In genomic region chr9:86262436-86262835, GRCh38 we compare ENCODE assay signal across 31 cellular contexts. TPM values are rescaled to one million over a fixed set of nuclear protein-coding genes. Genes with fewer than 3 reads are reported as not detected.
"Had no signal": no experiment of that assay in that cellular context is flagged by ENCODE, and none has a peak within 500 bp of the region (broad histone marks: within the 10 kb centered on the region; RNA-seq: fewer than 3 reads in every experiment).

No MANE protein-coding gene starts in this region.

- H3K27me3 ChIP-seq: breast epithelium, right lobe of liver, transverse colon had no signal

- H3K27ac Mint-ChIP-seq: activated naive CD8-positive, alpha-beta T cell treated with anti-CD3 and anti-CD28 coated beads, Interleukin-2, amount 50 U/mL, for 24 hours; activated T-helper 1 cell treated with anti-CD3 and anti-CD28 coated beads, Interleukin-12 subunit alpha, Interleukin-12 subunit beta, Interleukin-2, Interleukin-4 antibody, amounts not matched to agents 30 ng/mL and 10 ng/mL and 1 ng/mL, durations not matched to agents 14 hours and 24 hours and 36 hours; dendritic cell treated with granulocyte-macrophage colony-stimulating factor and Interleukin-4, amounts not matched to agents 40 ng/mL and 50 ng/mL, for 4 days; mesothelial cell of epicardium; naive B cell; T-helper 1 cell treated with Interleukin-12 subunit alpha and Interleukin-12 subunit beta and Interleukin-4 antibody, amounts not matched to agents 30 μg/mL and 1 μg/mL, for 36 hours had no signal

- H3K4me1 ChIP-seq: breast epithelium, right lobe of liver, transverse colon had no signal

- H3K4me3 Mint-ChIP-seq: activated naive CD4-positive, alpha-beta T cell treated with anti-CD3 and anti-CD28 coated beads, Interleukin-2, amount 10 ng/mL, durations not matched to agents 7 days and 5 days; activated naive CD8-positive, alpha-beta T cell treated with anti-CD3 and anti-CD28 coated beads, Interleukin-2, amount 50 U/mL, for 24 hours; activated T-helper 1 cell treated with anti-CD3 and anti-CD28 coated beads, Interleukin-12 subunit alpha, Interleukin-12 subunit beta, Interleukin-2, Interleukin-4 antibody, amounts not matched to agents 30 ng/mL and 10 ng/mL and 1 ng/mL, durations not matched to agents 14 hours and 24 hours and 36 hours; central memory CD8-positive, alpha-beta T cell; dendritic cell treated with granulocyte-macrophage colony-stimulating factor and Interleukin-4, amounts not matched to agents 40 ng/mL and 50 ng/mL, for 4 days; mesothelial cell of epicardium; naive B cell; T-helper 1 cell treated with Interleukin-12 subunit alpha and Interleukin-12 subunit beta and Interleukin-4 antibody, amounts not matched to agents 30 μg/mL and 1 μg/mL, for 36 hours had no signal

- H3K9me3 ChIP-seq: breast epithelium, right lobe of liver, transverse colon had no signal

- H3K27ac ChIP-seq: breast epithelium, right lobe of liver, transverse colon, VCaP had no signal

- H3K27me3 Mint-ChIP-seq: activated naive CD4-positive, alpha-beta T cell treated with anti-CD3 and anti-CD28 coated beads, Interleukin-2, amount 10 ng/mL, durations not matched to agents 7 days and 5 days; activated naive CD8-positive, alpha-beta T cell treated with anti-CD3 and anti-CD28 coated beads, Interleukin-2, amount 50 U/mL, for 24 hours; central memory CD8-positive, alpha-beta T cell; dendritic cell treated with granulocyte-macrophage colony-stimulating factor and Interleukin-4, amounts not matched to agents 40 ng/mL and 50 ng/mL, for 4 days; naive B cell had no signal

- ATAC-seq: activated naive CD8-positive, alpha-beta T cell treated with anti-CD3 and anti-CD28 coated beads, Interleukin-2, amount 50 U/mL, for 24 hours had no signal

- H3K4me1 Mint-ChIP-seq: activated naive CD4-positive, alpha-beta T cell treated with anti-CD3 and anti-CD28 coated beads, Interleukin-2, amount 10 ng/mL, durations not matched to agents 7 days and 5 days; central memory CD8-positive, alpha-beta T cell; naive B cell had no signal

- DNase-seq: activated CD4-positive, alpha-beta T cell treated with anti-CD3 and anti-CD28 coated beads for 4 hours; activated CD4-positive, alpha-beta T cell treated with anti-CD3 and anti-CD28 coated beads, Interleukin-2, amount 50 U/mL, for 4 hours; activated gamma-delta T cell; activated naive CD4-positive, alpha-beta T cell treated with anti-CD3 and anti-CD28 coated beads, Interleukin-2, amount 10 ng/mL, durations not matched to agents 7 days and 5 days; activated naive CD8-positive, alpha-beta T cell treated with anti-CD3 and anti-CD28 coated beads, Interleukin-2, amount 50 U/mL, for 24 hours; activated T-cell treated with anti-CD3 and anti-CD28 coated beads, Interleukin-2, amount 50 U/mL, for 1 hour; amygdala; effector CD4-positive, alpha-beta T cell; glutamatergic neuron; hippocampal formation; mammary epithelial cell; naive B cell; occipital lobe; right lobe of liver; stimulated activated CD4-positive, alpha-beta T cell treated with anti-CD3 and anti-CD28 coated beads, Interleukin-2, amount 100 ng/mL, for 48 hours; stimulated activated naive CD4-positive, alpha-beta T cell treated with Interleukin-2 at 50 U/mL for 16 hours; SW 1271; T-helper 9 cell; transverse colon had no signal

- H3K9me3 Mint-ChIP-seq: activated naive CD4-positive, alpha-beta T cell treated with anti-CD3 and anti-CD28 coated beads, Interleukin-2, amount 10 ng/mL, durations not matched to agents 7 days and 5 days; activated naive CD8-positive, alpha-beta T cell treated with anti-CD3 and anti-CD28 coated beads, Interleukin-2, amount 50 U/mL, for 24 hours; activated T-helper 1 cell treated with anti-CD3 and anti-CD28 coated beads, Interleukin-12 subunit alpha, Interleukin-12 subunit beta, Interleukin-2, Interleukin-4 antibody, amounts not matched to agents 30 ng/mL and 10 ng/mL and 1 ng/mL, durations not matched to agents 14 hours and 24 hours and 36 hours; central memory CD8-positive, alpha-beta T cell; dendritic cell treated with granulocyte-macrophage colony-stimulating factor and Interleukin-4, amounts not matched to agents 40 ng/mL and 50 ng/mL, for 4 days; mesothelial cell of epicardium; naive B cell; T-helper 1 cell treated with Interleukin-12 subunit alpha and Interleukin-12 subunit beta and Interleukin-4 antibody, amounts not matched to agents 30 μg/mL and 1 μg/mL, for 36 hours had no signal

- H3K36me3 ChIP-seq: breast epithelium had no signal

- H3K4me3 ChIP-seq: breast epithelium, right lobe of liver, transverse colon had no signal

RNA-seq across cellular contexts. Expression of gene C9orf153, which starts 3.0 kb away (rescaled TPM):
- total RNA-seq: epithelial cell of proximal tubule, frontal cortex, kidney epithelial cell had no signal
- polyA plus RNA-seq: mammary epithelial cell, neural cell, urinary bladder had no signal
